Comparison of ENCODE assay signal across 22 cellular contexts in the genomic region with DNA sequence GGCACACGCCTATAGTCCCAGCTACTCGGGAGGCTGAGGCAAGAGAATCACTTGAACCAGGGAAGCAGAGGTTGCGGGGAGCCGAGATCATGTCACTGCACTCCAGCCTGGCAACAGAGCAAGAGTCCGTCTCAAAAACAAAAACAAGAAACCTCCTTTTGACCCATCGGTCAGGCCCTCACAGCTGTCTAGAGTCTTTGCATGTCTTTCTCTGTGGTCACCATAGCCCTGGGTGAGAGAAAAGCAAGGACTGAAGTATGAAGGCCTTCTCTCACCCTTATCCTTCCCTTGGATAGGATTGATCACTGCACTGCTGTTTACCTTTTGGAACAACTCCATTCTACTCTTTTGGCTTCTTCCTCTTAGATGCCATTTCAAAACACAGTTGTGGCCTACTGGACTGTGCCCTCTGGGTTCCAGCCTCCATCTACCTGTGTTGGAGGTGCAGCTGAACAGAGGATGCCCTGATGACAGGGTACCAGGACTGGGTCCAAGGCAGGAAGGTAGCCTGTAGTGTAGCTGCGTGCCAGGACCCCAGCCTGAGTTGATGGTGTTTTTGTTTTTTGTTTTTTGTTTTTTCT. TPM values are rescaled to one million over a fixed set of nuclear protein-coding genes. Genes with fewer than 3 reads are reported as not detected.
DNase-seq lines count a peak whose midpoint lies in the region; ATAC-seq, FAIRE-seq and TF ChIP-seq lines count a peak whose summit lies in the region.
"Had no signal": no experiment of that assay in that cellular context is flagged by ENCODE, and none has a peak within 500 bp of the region (broad histone marks: within the 10 kb centered on the region; RNA-seq: fewer than 3 reads in every experiment).

No MANE protein-coding gene starts in this region.

- H3K9me3 Mint-ChIP-seq in astrocyte (ENCODE audit: unreplicated experiment) = no peaks in the 10 kb centered on the region
- H3K9me3 Mint-ChIP-seq: CD4-positive, alpha-beta memory T cell; GM23338 had no signal

- H3K27ac ChIP-seq in astrocyte (ENCODE audit: low read depth, low read length) (peak overlapping the region; percentile 17), kidney (ENCODE audit: low read depth in 2 of 2, low read length in 2 of 2) (no peak overlapping the region), psoas muscle (peak overlapping the region; percentile 60)

- H3K79me2 ChIP-seq in astrocyte (ENCODE audit: insufficient read depth, low read length) = peaks cover 76% of the 10 kb centered on the region

- H3K36me3 ChIP-seq in astrocyte (ENCODE audit: insufficient read depth, low read length) (no peaks in the 10 kb centered on the region), kidney (ENCODE audit: control insufficient read depth in 1 of 2, insufficient read depth in 2 of 2, low read length in 2 of 2) (no peaks in the 10 kb centered on the region), psoas muscle (ENCODE audit: insufficient read depth in 1 of 2, low read depth in 1 of 2) (no peaks in the 10 kb centered on the region)

- no peak overlapping the region for H2AFZ ChIP-seq in astrocyte (ENCODE audit: low read depth, low read length)
- H2AFZ ChIP-seq: GM23338 had no signal

- DNase-seq in activated effector memory CD4-positive, alpha-beta T cell treated with anti-CD3 and anti-CD28 coated beads, Interleukin-2, amount 50 U/mL, for 16 hours = peak; percentile 16
- DNase-seq in activated effector memory CD4-positive, alpha-beta T cell treated with Interleukin-2 at 50 U/mL for 16 hours = no peak
- no peak for DNase-seq in astrocyte (ENCODE audit: low read depth)
- DNase-seq in kidney = peak; percentile 2
- DNase-seq in psoas muscle = no peak
- DNase-seq in NCI-H510A treated with DMSO at 0.1 percent for 48 hours (lab: John Stamatoyannopoulos, UW) = no peak
- DNase-seq: 8988T; CD4-positive, alpha-beta memory T cell; DMS153; GF-D8; NCI-H1105 treated with DMSO at 0.1 percent for 48 hours; NCI-H1694 treated with DMSO at 0.1 percent for 48 hours; NCI-H2107; NCI-H2227 treated with DMSO at 0.1 percent for 48 hours; NCI-H524; RPMI8226; SHP77 treated with DMSO at 0.1 percent for 48 hours had no signal

- 63 to 85% (median 78%) methylated on average over 7 of the region's 7 CpGs for WGBS in psoas muscle, 3 donors

- peak overlapping the region; percentile 5 for H3K4me2 ChIP-seq in astrocyte (ENCODE audit: low read length)

- H3K27me3 ChIP-seq in astrocyte (ENCODE audit: insufficient read depth, low read length) (no peaks in the 10 kb centered on the region), psoas muscle (ENCODE audit: insufficient read depth in 3 of 3, low read length in 2 of 3) (no peaks in the 10 kb centered on the region)

- no peaks in the 10 kb centered on the region for H3K27me3 Mint-ChIP-seq in astrocyte (ENCODE audit: low read depth, unreplicated experiment)
- H3K27me3 Mint-ChIP-seq: CD4-positive, alpha-beta memory T cell had no signal

- H3K4me1 ChIP-seq in astrocyte (ENCODE audit: insufficient read depth, low read length) (peaks cover 4% of the 10 kb centered on the region), kidney (ENCODE audit: control insufficient read depth in 1 of 2, insufficient read depth in 1 of 2, low read depth in 1 of 2, low read length in 2 of 2) (peaks cover 0 to 7% of the 10 kb centered on the region in 2 donors), psoas muscle (peaks cover 48% of the 10 kb centered on the region)

- H3K4me3 ChIP-seq in astrocyte (ENCODE audit: insufficient read depth, low read depth, low read length) = no peak overlapping the region
- no peak overlapping the region for H3K4me3 ChIP-seq in kidney (ENCODE audit: low read length in 2 of 2)
- H3K4me3 ChIP-seq in psoas muscle = no peak overlapping the region
- H3K4me3 ChIP-seq: GM23338, K562 had no signal

- no peak overlapping the region for H3K4me3 Mint-ChIP-seq in astrocyte (ENCODE audit: unreplicated experiment)
- H3K4me3 Mint-ChIP-seq: B cell; CD4-positive, alpha-beta memory T cell had no signal

- no peaks in the 10 kb centered on the region for H3K9me3 ChIP-seq in astrocyte (ENCODE audit: insufficient read depth, low read depth, low read length)
- H3K9me3 ChIP-seq in kidney (ENCODE audit: control insufficient read depth in 1 of 2, low read length in 2 of 2) = no peaks in the 10 kb centered on the region
- H3K9me3 ChIP-seq in psoas muscle = no peaks in the 10 kb centered on the region

- intact Hi-C loops in kidney (cut with DNase I) = no loop called here
- intact Hi-C loops in psoas muscle (cut with DNase I) = no loop called here

- no peak overlapping the region for H3K27ac Mint-ChIP-seq in astrocyte (ENCODE audit: unreplicated experiment)
- H3K27ac Mint-ChIP-seq: B cell had no signal

- H3K9ac ChIP-seq in astrocyte (ENCODE audit: low read length) = no peak overlapping the region
- no peak overlapping the region for H3K9ac ChIP-seq in kidney (ENCODE audit: low read length in 2 of 2)

- H3K4me1 Mint-ChIP-seq in astrocyte (ENCODE audit: low read depth, unreplicated experiment) = peaks cover 20% of the 10 kb centered on the region

- ATAC-seq in psoas muscle (no peak), HG03280 (IDR thresholded peaks at IDR 0.05; ENCODE audit: unreplicated experiment) (no peak), GM21381 (IDR thresholded peaks at IDR 0.05; ENCODE audit: unreplicated experiment) (no peak)
- ATAC-seq: K562 had no signal

- no peak for TF ChIP-seq CTCF in astrocyte (IDR thresholded peaks at IDR 0.05; ENCODE audit: insufficient read depth, low read depth, low read length)
- TF ChIP-seq CTCF in kidney (IDR thresholded peaks at IDR 0.05; ENCODE audit: borderline replicate concordance, extremely low read depth, insufficient read depth) = no peak
- TF ChIP-seq CTCF in psoas muscle (IDR thresholded peaks at IDR 0.05) = no peak

- no peak for FAIRE-seq in astrocyte (lab: Jason Lieb, UNC)
- no peak for FAIRE-seq in kidney (lab: Jason Lieb, UNC)
- FAIRE-seq: K562 had no signal

- peaks cover 8% of the 10 kb centered on the region for H3K36me3 Mint-ChIP-seq in astrocyte (ENCODE audit: low read depth, unreplicated experiment)
- H3K36me3 Mint-ChIP-seq: CD4-positive, alpha-beta memory T cell had no signal

- H4K20me1 ChIP-seq in astrocyte (ENCODE audit: insufficient read depth, low read length) = peaks cover 82% of the 10 kb centered on the region

RNA-seq across cellular contexts. Expression of gene LDHD, which starts 37.1 kb away (rescaled TPM):
- total RNA-seq in astrocyte (not detected in 2 replicates), kidney (14.7 TPM), psoas muscle (10 to 100 TPM; 26.2 to 66.6 (median 41.3) TPM)
- polyA plus RNA-seq in kidney (ENCODE audit: insufficient read depth, low read depth, low replicate concordance) (73.3 TPM), psoas muscle (10 to 100 TPM; 20.5 to 37.5 (median 27.8) TPM)
- total RNA-seq: B cell had no signal

Comparison
In these comparisons a context has a peak if more than half of its experiments do, and no peak if none do; other contexts are left out.
1. DNase-seq: peak in activated effector memory CD4-positive, alpha-beta T cell treated with anti-CD3 and anti-CD28 coated beads, Interleukin-2, amount 50 U/mL, for 16 hours (single experiment) and kidney (single experiment); none in activated effector memory CD4-positive, alpha-beta T cell treated with Interleukin-2 at 50 U/mL for 16 hours (single experiment), astrocyte (single experiment), psoas muscle (0 of 2) and NCI-H510A treated with DMSO at 0.1 percent for 48 hours (single experiment).
2. H3K27ac ChIP-seq: peak in astrocyte (single experiment) and psoas muscle (single experiment); none in kidney (0 of 2).
3. RNA of gene LDHD, which starts 37.1 kb away (total RNA-seq): 26.2 to 66.6 TPM in psoas muscle and 14.7 TPM in kidney (single experiment); not detected in astrocyte; every median in the first group is over 10 times any median in the second.